Comparison of ENCODE assay signal across 12 cellular contexts in the genomic region with DNA sequence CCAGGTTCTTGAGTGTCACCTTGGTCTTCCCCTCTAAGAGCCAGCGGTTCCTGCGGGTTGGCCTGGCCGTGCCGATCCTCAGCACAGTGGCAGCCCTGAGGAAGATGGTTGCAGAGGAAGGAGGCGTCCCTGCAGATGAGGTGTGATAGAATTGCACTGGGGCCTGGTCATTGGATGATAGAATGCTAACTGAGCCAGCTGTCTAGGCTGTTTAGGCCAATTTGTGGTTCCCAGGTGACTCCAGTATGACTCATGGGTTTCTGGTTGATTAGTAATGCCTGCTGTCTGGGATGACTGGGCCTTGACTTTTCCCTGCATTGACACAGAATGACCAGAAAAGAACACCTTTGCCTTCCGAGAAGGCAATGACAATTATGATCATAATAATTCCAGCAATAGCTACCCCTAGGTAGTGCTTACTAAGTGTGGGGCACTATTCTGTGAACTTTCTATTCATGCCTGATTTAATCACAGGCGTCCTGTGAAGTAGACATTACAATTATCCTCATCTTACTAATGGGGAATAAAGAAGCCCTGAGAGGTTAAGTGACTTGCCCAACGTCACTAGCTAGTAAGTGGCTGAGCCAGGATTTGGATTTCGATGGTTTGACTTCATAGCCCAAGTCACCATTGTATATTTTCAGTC. TPM values are rescaled to one million over a fixed set of nuclear protein-coding genes. Genes with fewer than 3 reads are reported as not detected.
DNase-seq lines count a peak whose midpoint lies in the region; ATAC-seq and TF ChIP-seq lines count a peak whose summit lies in the region.
"Had no signal": no experiment of that assay in that cellular context is flagged by ENCODE, and none has a peak within 500 bp of the region (broad histone marks: within the 10 kb centered on the region; RNA-seq: fewer than 3 reads in every experiment).

No MANE protein-coding gene starts in this region.

- ATAC-seq in GM19463 (IDR thresholded peaks at IDR 0.05; ENCODE audit: unreplicated experiment): peak; percentile 66
- no peak for ATAC-seq in HG03520 (IDR thresholded peaks at IDR 0.05; ENCODE audit: unreplicated experiment)
- no peak for ATAC-seq in naive thymus-derived CD4-positive, alpha-beta T cell
- ATAC-seq: heart right ventricle had no signal

- H3K4me1 Mint-ChIP-seq in naive thymus-derived CD4-positive, alpha-beta T cell: no peaks in the 10 kb centered on the region

- H3K36me3 ChIP-seq in naive thymus-derived CD4-positive, alpha-beta T cell (ENCODE audit: control insufficient read depth in 2 of 3, insufficient read depth in 3 of 3, low read length in 3 of 3): no peaks in the 10 kb centered on the region
- H3K36me3 ChIP-seq: heart right ventricle, neural progenitor cell had no signal

- H3K27ac Mint-ChIP-seq in naive thymus-derived CD4-positive, alpha-beta T cell: no peak overlapping the region
- H3K27ac Mint-ChIP-seq: neural progenitor cell had no signal

- TF ChIP-seq CTCF in AG10803 (conservative IDR thresholded peaks at IDR 0.05; ENCODE audit: low read length): no peak
- no peak for TF ChIP-seq CTCF in fibroblast of villous mesenchyme (IDR thresholded peaks at IDR 0.05; ENCODE audit: insufficient read depth, low read depth, low read length)

- H3K9me3 ChIP-seq in naive thymus-derived CD4-positive, alpha-beta T cell (ENCODE audit: control insufficient read depth in 2 of 3, low read length in 3 of 3): peaks cover 0 to 11% (median 0%) of the 10 kb centered on the region in 3 experiments

- peaks cover 0 to 11% (median 4%) of the 10 kb centered on the region in 5 donors for H3K27me3 Mint-ChIP-seq in naive thymus-derived CD4-positive, alpha-beta T cell

- peaks cover 0 to 4% (median 0%) of the 10 kb centered on the region in 5 donors for H3K36me3 Mint-ChIP-seq in naive thymus-derived CD4-positive, alpha-beta T cell

- no peaks in the 10 kb centered on the region for H3K27me3 ChIP-seq in naive thymus-derived CD4-positive, alpha-beta T cell (ENCODE audit: control insufficient read depth in 2 of 2, insufficient read depth in 2 of 2, low read length in 2 of 2)
- H3K27me3 ChIP-seq: heart right ventricle, neural progenitor cell had no signal

- DNase-seq in AG10803 (ENCODE audit: low read depth) (peak; percentile 52), NCI-H460 (ENCODE audit: extremely low read depth, low read depth) (peak; percentile 15), fibroblast of villous mesenchyme (ENCODE audit: low read depth) (peak; percentile 13), posterior cingulate gyrus (no peak), AG08396 (ENCODE audit: low spot score) (no peak)
- DNase-seq in naive thymus-derived CD4-positive, alpha-beta T cell: no peak
- DNase-seq: aorta, heart right ventricle, NCI-H510A had no signal

- peaks cover 0 to 15% (median 11%) of the 10 kb centered on the region in 11 donors for H3K9me3 Mint-ChIP-seq in naive thymus-derived CD4-positive, alpha-beta T cell

- CTCF ChIA-PET in naive thymus-derived CD4-positive, alpha-beta T cell (lab: Charles Lee): no interaction called here

- no peak overlapping the region for H3K27ac ChIP-seq in naive thymus-derived CD4-positive, alpha-beta T cell (ENCODE audit: low read depth, low read length)
- H3K27ac ChIP-seq: heart right ventricle, neural progenitor cell had no signal

- no peaks in the 10 kb centered on the region for H3K4me1 ChIP-seq in naive thymus-derived CD4-positive, alpha-beta T cell (ENCODE audit: control insufficient read depth in 2 of 2, insufficient read depth in 2 of 2, low read length in 2 of 2)
- H3K4me1 ChIP-seq: heart right ventricle had no signal

- intact Hi-C loops in naive thymus-derived CD4-positive, alpha-beta T cell (cut with micrococcal nuclease): no loop called here
- intact Hi-C loops in posterior cingulate gyrus (cut with DNase I): no loop called here

- no peak overlapping the region for H3K4me3 Mint-ChIP-seq in naive thymus-derived CD4-positive, alpha-beta T cell
- H3K4me3 Mint-ChIP-seq: neural progenitor cell had no signal

- POLR2A ChIA-PET in naive thymus-derived CD4-positive, alpha-beta T cell (lab: Charles Lee): no interaction called here

- H3K4me3 ChIP-seq in AG10803 (ENCODE audit: low read length): no peak overlapping the region
- no peak overlapping the region for H3K4me3 ChIP-seq in fibroblast of villous mesenchyme (ENCODE audit: low read depth, low read length)
- H3K4me3 ChIP-seq in naive thymus-derived CD4-positive, alpha-beta T cell (ENCODE audit: low read length): no peak overlapping the region
- H3K4me3 ChIP-seq: heart right ventricle, neural progenitor cell had no signal

RNA-seq across cellular contexts. Expression of gene USP43, which starts 31.5 kb away (rescaled TPM):
- total RNA-seq in NCI-H460 (2014; rRNA removed; shearing (Covaris generic)): 7.7 and 8.3 TPM in 2 replicates
- 17.7 and 18.6 TPM in 2 replicates for polyA plus RNA-seq in NCI-H460 (2014; cell fraction: nucleus; rRNA removed)
- not detected in 2 replicates for total RNA-seq in fibroblast of villous mesenchyme
- 1 to 10 TPM in 1 of 5 experiments, under 1 TPM in 1, not detected in 3; 0.27 to 1.0 TPM for total RNA-seq in naive thymus-derived CD4-positive, alpha-beta T cell
- polyA plus RNA-seq in naive thymus-derived CD4-positive, alpha-beta T cell: not detected
- total RNA-seq: heart right ventricle had no signal

Comparison
In these comparisons a context has a peak if more than half of its experiments do, and no peak if none do; other contexts are left out.
1. DNase-seq: peak in AG10803 (single experiment), NCI-H460 (single experiment) and fibroblast of villous mesenchyme (single experiment); none in naive thymus-derived CD4-positive, alpha-beta T cell (0 of 9), posterior cingulate gyrus (0 of 10) and AG08396 (single experiment).